Comparison of ENCODE assay signal across 8 cellular contexts in genomic region chr3:50121416-50122032, GRCh38. TPM values are rescaled to one million over a fixed set of nuclear protein-coding genes. Genes with fewer than 3 reads are reported as not detected.
A peak's percentile ranks its signal among the peaks of the same experiment; 100 is the strongest.
DNase-seq lines count a peak whose midpoint lies in the region; ATAC-seq, FAIRE-seq and TF ChIP-seq lines count a peak whose summit lies in the region.

No MANE protein-coding gene starts in this region.

- no peaks in the 10 kb centered on the region for H3K9me3 Mint-ChIP-seq in chondrocyte (ENCODE audit: low read depth)

- peak; percentile 36 for FAIRE-seq in H54 (lab: Jason Lieb, UNC)

- H3K4me3 ChIP-seq in liver (ENCODE audit: low read depth in 1 of 3, low read length in 3 of 3) = no peak overlapping the region

- H3K27me3 Mint-ChIP-seq in chondrocyte (ENCODE audit: low read depth) = no peaks in the 10 kb centered on the region

- H3K9ac ChIP-seq in liver (ENCODE audit: low read depth in 1 of 2, low read length in 2 of 2) = no peak overlapping the region

- no peaks in the 10 kb centered on the region for H3K4me1 ChIP-seq in liver (ENCODE audit: control insufficient read depth in 4 of 4, insufficient read depth in 4 of 4, low read length in 3 of 4)

- H3K27ac ChIP-seq in liver (ENCODE audit: low read depth in 1 of 2, low read length in 2 of 2) = no peak overlapping the region

- DNase-seq in DMS 273 treated with DMSO at 0.1 percent for 48 hours (lab: John Stamatoyannopoulos, UW) = peak; percentile 18
- peak; percentile 95 for DNase-seq in H54 (ENCODE audit: insufficient read length, low spot score)
- DNase-seq in NCI-H2227 (lab: John Stamatoyannopoulos, UW; ENCODE audit: unreplicated experiment) = peak; percentile 67
- DNase-seq in activated CD4-positive, alpha-beta T cell treated with anti-CD3 and anti-CD28 coated beads for 1 hour = peak; percentile 50
- DNase-seq in chondrocyte (ENCODE audit: low spot score) = peak; percentile 90
- DNase-seq in stimulated activated CD4-positive, alpha-beta T cell treated with anti-CD3 and anti-CD28 coated beads, TNF-alpha, amount 100 ng/mL, for 24 hours (ENCODE audit: low read depth in 3 of 3) = peak; percentile 48 to 68 (median 53)

- H3K4me3 Mint-ChIP-seq in chondrocyte (ENCODE audit: unreplicated experiment) = no peak overlapping the region

- WGBS in liver = 30% methylated on average over 11 of the region's 11 CpGs

- no peak for TF ChIP-seq POLR2A in H54 (IDR thresholded peaks at IDR 0.05; ENCODE audit: low read depth, low read length)

- H3K9me3 ChIP-seq in liver (ENCODE audit: control insufficient read depth in 4 of 4, low read length in 3 of 4) = no peaks in the 10 kb centered on the region

- peaks cover 19% of the 10 kb centered on the region for H3K36me3 Mint-ChIP-seq in chondrocyte (ENCODE audit: low read depth)

- H3K27ac Mint-ChIP-seq in chondrocyte (ENCODE audit: unreplicated experiment) = peak overlapping the region; percentile 52

- TF ChIP-seq RAD21 in liver (IDR thresholded peaks at IDR 0.05) = peak; percentile 90 to 92

- peak; percentile 95 for TF ChIP-seq CTCF in chondrocyte (IDR thresholded peaks at IDR 0.05)
- TF ChIP-seq CTCF in liver (IDR thresholded peaks at IDR 0.05; ENCODE audit: low read depth, low read length, missing input control) = peak; percentile 76

- peaks cover 2 to 40% (median 28%) of the 10 kb centered on the region in 4 donors for H3K36me3 ChIP-seq in liver (ENCODE audit: control insufficient read depth in 4 of 4, insufficient read depth in 3 of 4, low read depth in 1 of 4, low read length in 3 of 4)

- H3K4me1 Mint-ChIP-seq in chondrocyte (ENCODE audit: low read depth) = peaks cover 42% of the 10 kb centered on the region

- no peak for ATAC-seq in GM18909 (IDR thresholded peaks at IDR 0.05; ENCODE audit: poor library complexity, unreplicated experiment)

- H3K27me3 ChIP-seq in liver (ENCODE audit: control insufficient read depth in 4 of 4, insufficient read depth in 4 of 4, low read length in 3 of 4) = no peaks in the 10 kb centered on the region

TF ChIP-seq in liver, 16 proteins besides CTCF, POLR2A, EP300 and RAD21:
- TF ChIP-seq HNF4G (IDR thresholded peaks at IDR 0.05) (no peak), HNF4A (conservative IDR thresholded peaks at IDR 0.05) (no peak), JUND (IDR thresholded peaks at IDR 0.05) (no peak), SP1 (IDR thresholded peaks at IDR 0.05) (no peak), FOXA2 (IDR thresholded peaks at IDR 0.05) (no peak), GABPA (IDR thresholded peaks at IDR 0.05 in 1 of 2, conservative IDR thresholded peaks at IDR 0.05 in 1 of 2) (no peak), YY1 (IDR thresholded peaks at IDR 0.05) (no peak), EGR1 (IDR thresholded peaks at IDR 0.05; ENCODE audit: low read depth in 2 of 2) (no peak), FOXA1 (IDR thresholded peaks at IDR 0.05) (no peak), MAX (IDR thresholded peaks at IDR 0.05) (no peak)
- TF ChIP-seq, protein P1, sequence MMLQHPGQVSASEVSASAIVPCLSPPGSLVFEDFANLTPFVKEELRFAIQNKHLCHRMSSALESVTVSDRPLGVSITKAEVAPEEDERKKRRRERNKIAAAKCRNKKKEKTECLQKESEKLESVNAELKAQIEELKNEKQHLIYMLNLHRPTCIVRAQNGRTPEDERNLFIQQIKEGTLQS (IDR thresholded peaks at IDR 0.05) = no peak

RNA-seq across cellular contexts. Expression of gene RBM5, which starts 32.8 kb away (rescaled TPM):
- 119 to 147 TPM (median 127 TPM) in 3 replicates for total RNA-seq in chondrocyte
- total RNA-seq in liver = 100 to 1,000 TPM in 1 of 2 donors, 10 to 100 TPM in 1; 94.0 to 142 TPM
- 10 to 100 TPM; 21.2 to 34.5 TPM for polyA plus RNA-seq in liver

RNA-seq across cellular contexts. Expression of gene SEMA3F, which starts 33.6 kb away (rescaled TPM):
- total RNA-seq in chondrocyte = 18.7 to 37.5 TPM (median 36.7 TPM) in 3 replicates
- 1 to 10 TPM; 1.6 to 4.8 TPM for total RNA-seq in liver
- polyA plus RNA-seq in liver = 1 to 10 TPM in 1 of 2 donors, under 1 TPM in 1; 0.60 to 2.7 TPM

Comparison
In these comparisons a context has a peak if more than half of its experiments do, and no peak if none do; other contexts are left out.
1. DNase-seq: peak in every context shown above with its lines; median percentile 95 in H54; 90 in chondrocyte; 67 in NCI-H2227; 53 in stimulated activated CD4-positive, alpha-beta T cell treated with anti-CD3 and anti-CD28 coated beads, TNF-alpha, amount 100 ng/mL, for 24 hours; 50 in activated CD4-positive, alpha-beta T cell treated with anti-CD3 and anti-CD28 coated beads for 1 hour; 18 in DMS 273 treated with DMSO at 0.1 percent for 48 hours.